Comparison of ENCODE assay signal across 23 cellular contexts in genomic region chrX:95218964-95219363, GRCh38.
"Had no signal": no experiment of that assay in that cellular context is flagged by ENCODE, and none has a peak within 500 bp of the region (broad histone marks: within the 10 kb centered on the region; RNA-seq: fewer than 3 reads in every experiment).

No MANE protein-coding gene starts in this region.

- H3K27ac Mint-ChIP-seq: activated CD4-positive, alpha-beta memory T cell treated with anti-CD3 and anti-CD28 coated beads for 36 hours; activated CD4-positive, alpha-beta T cell treated with anti-CD3 and anti-CD28 coated beads, Interleukin-2, amount 10 ng/mL, durations not matched to agents 7 days and 5 days; activated naive CD8-positive, alpha-beta T cell; T-helper 1 cell treated with Interleukin-12 subunit alpha and Interleukin-12 subunit beta and Interleukin-4 antibody, amounts not matched to agents 30 μg/mL and 1 μg/mL, for 36 hours had no signal

- H3K36me3 ChIP-seq: brain microvascular endothelial cell, cardiac muscle cell, Peyer's patch, SJSA1 had no signal

- H3K4me3 Mint-ChIP-seq: activated CD4-positive, alpha-beta memory T cell treated with anti-CD3 and anti-CD28 coated beads for 36 hours; activated CD4-positive, alpha-beta T cell treated with anti-CD3 and anti-CD28 coated beads, Interleukin-2, amount 10 ng/mL, durations not matched to agents 7 days and 5 days; activated naive CD8-positive, alpha-beta T cell; activated T-cell treated with anti-CD3 and anti-CD28 coated beads, Interleukin-2, amount 50 U/mL, for 4 hours; T-helper 1 cell treated with Interleukin-12 subunit alpha and Interleukin-12 subunit beta and Interleukin-4 antibody, amounts not matched to agents 30 μg/mL and 1 μg/mL, for 36 hours had no signal

- H3K36me3 Mint-ChIP-seq: activated CD4-positive, alpha-beta memory T cell treated with anti-CD3 and anti-CD28 coated beads for 36 hours; activated naive CD8-positive, alpha-beta T cell had no signal

- H3K4me3 ChIP-seq: cardiac muscle cell, Peyer's patch, SJSA1 had no signal

- H3K27me3 ChIP-seq: brain microvascular endothelial cell, cardiac muscle cell, Peyer's patch, SJSA1 had no signal

- ATAC-seq: activated T-cell treated with anti-CD3 and anti-CD28 coated beads, Interleukin-2, amount 50 U/mL, for 4 hours had no signal

- H3K9me3 ChIP-seq: Peyer's patch, SJSA1 had no signal

- DNase-seq: activated CD4-positive, alpha-beta memory T cell treated with anti-CD3 and anti-CD28 coated beads for 36 hours; activated CD4-positive, alpha-beta T cell treated with anti-CD3 and anti-CD28 coated beads, Interleukin-2, amount 10 ng/mL, durations not matched to agents 7 days and 5 days; activated CD4-positive, CD25-positive, alpha-beta regulatory T cell; activated CD8-positive, alpha-beta memory T cell treated with anti-CD3 and anti-CD28 coated beads for 24 hours; activated effector memory CD4-positive, alpha-beta T cell treated with anti-CD3 and anti-CD28 coated beads, Interleukin-2, amount 50 U/mL, for 16 hours; activated naive CD4-positive, alpha-beta T cell treated with Interleukin-2 at 50 U/mL for 16 hours; activated T-cell treated with anti-CD3 and anti-CD28 coated beads, Interleukin-2, amount 50 U/mL, for 4 hours; amygdala; brain microvascular endothelial cell; MM.1S; NCI-H1105 treated with DMSO at 0.1 percent for 48 hours; NCI-H1436 treated with DMSO at 0.1 percent for 48 hours; NCI-H187; NCI-H2081 treated with DMSO at 0.1 percent for 48 hours; NCI-H446; NCI-H524; Peyer's patch; Right ventricle myocardium superior had no signal

- H3K4me1 ChIP-seq: Peyer's patch, SJSA1 had no signal

- H3K4me1 Mint-ChIP-seq: activated CD4-positive, alpha-beta T cell treated with anti-CD3 and anti-CD28 coated beads, Interleukin-2, amount 10 ng/mL, durations not matched to agents 7 days and 5 days had no signal

- H3K27me3 Mint-ChIP-seq: activated CD4-positive, alpha-beta memory T cell treated with anti-CD3 and anti-CD28 coated beads for 36 hours; activated CD4-positive, alpha-beta T cell treated with anti-CD3 and anti-CD28 coated beads, Interleukin-2, amount 10 ng/mL, durations not matched to agents 7 days and 5 days; activated naive CD8-positive, alpha-beta T cell had no signal

- H3K27ac ChIP-seq: brain microvascular endothelial cell, cardiac muscle cell, Peyer's patch, RWPE1, SJSA1 had no signal

- H3K9me3 Mint-ChIP-seq: activated CD4-positive, alpha-beta memory T cell treated with anti-CD3 and anti-CD28 coated beads for 36 hours; activated CD4-positive, alpha-beta T cell treated with anti-CD3 and anti-CD28 coated beads, Interleukin-2, amount 10 ng/mL, durations not matched to agents 7 days and 5 days; activated T-cell treated with anti-CD3 and anti-CD28 coated beads, Interleukin-2, amount 50 U/mL, for 4 hours; T-helper 1 cell treated with Interleukin-12 subunit alpha and Interleukin-12 subunit beta and Interleukin-4 antibody, amounts not matched to agents 30 μg/mL and 1 μg/mL, for 36 hours had no signal
